ENCODE assay signal across 9 cellular contexts in genomic region chr13:49436890-49437289, GRCh38. TPM values are rescaled to one million over a fixed set of nuclear protein-coding genes. Genes with fewer than 3 reads are reported as not detected.
A peak's percentile ranks its signal among the peaks of the same experiment; 100 is the strongest.
DNase-seq lines count a peak whose midpoint lies in the region; ATAC-seq and TF ChIP-seq lines count a peak whose summit lies in the region.
"Had no signal": no experiment of that assay in that cellular context is flagged by ENCODE, and none has a peak within 500 bp of the region (broad histone marks: within the 10 kb centered on the region; RNA-seq: fewer than 3 reads in every experiment).

No MANE protein-coding gene starts in this region.

- peaks cover 12% of the 10 kb centered on the region for H3K4me1 Mint-ChIP-seq in activated T-helper 1 cell treated with anti-CD3 and anti-CD28 coated beads, Interleukin-12 subunit alpha, Interleukin-12 subunit beta, Interleukin-2, Interleukin-4 antibody, amounts not matched to agents 30 ng/mL and 10 ng/mL and 1 ng/mL, durations not matched to agents 14 hours and 24 hours and 36 hours (ENCODE audit: low read depth)
- peaks cover 2% of the 10 kb centered on the region for H3K4me1 Mint-ChIP-seq in activated naive CD8-positive, alpha-beta T cell treated with anti-CD3 and anti-CD28 coated beads for 36 hours

- peaks cover 5% of the 10 kb centered on the region for H3K36me3 Mint-ChIP-seq in activated T-helper 1 cell treated with anti-CD3 and anti-CD28 coated beads, Interleukin-12 subunit alpha, Interleukin-12 subunit beta, Interleukin-2, Interleukin-4 antibody, amounts not matched to agents 30 ng/mL and 10 ng/mL and 1 ng/mL, durations not matched to agents 14 hours and 24 hours and 36 hours (ENCODE audit: low read depth)
- peaks cover 2% of the 10 kb centered on the region for H3K36me3 Mint-ChIP-seq in activated naive CD8-positive, alpha-beta T cell treated with anti-CD3 and anti-CD28 coated beads for 36 hours

- H3K4me3 Mint-ChIP-seq in activated T-helper 1 cell treated with anti-CD3 and anti-CD28 coated beads, Interleukin-12 subunit alpha, Interleukin-12 subunit beta, Interleukin-2, Interleukin-4 antibody, amounts not matched to agents 30 ng/mL and 10 ng/mL and 1 ng/mL, durations not matched to agents 14 hours and 24 hours and 36 hours = no peak overlapping the region
- no peak overlapping the region for H3K4me3 Mint-ChIP-seq in activated naive CD8-positive, alpha-beta T cell treated with anti-CD3 and anti-CD28 coated beads for 36 hours

- ATAC-seq in GM18868 (IDR thresholded peaks at IDR 0.05; ENCODE audit: unreplicated experiment) = no peak

- no peak overlapping the region for H3K27ac Mint-ChIP-seq in activated T-helper 1 cell treated with anti-CD3 and anti-CD28 coated beads, Interleukin-12 subunit alpha, Interleukin-12 subunit beta, Interleukin-2, Interleukin-4 antibody, amounts not matched to agents 30 ng/mL and 10 ng/mL and 1 ng/mL, durations not matched to agents 14 hours and 24 hours and 36 hours
- no peak overlapping the region for H3K27ac Mint-ChIP-seq in activated naive CD8-positive, alpha-beta T cell treated with anti-CD3 and anti-CD28 coated beads for 36 hours

- no peak overlapping the region for H3K9ac ChIP-seq in colonic mucosa (ENCODE audit: low read depth in 2 of 2, low read length in 2 of 2)

- TF ChIP-seq CTCF in colonic mucosa (IDR thresholded peaks at IDR 0.05) = no peak

- H3K9me3 ChIP-seq in MG63 (no peaks in the 10 kb centered on the region), colonic mucosa (no peaks in the 10 kb centered on the region)
- H3K9me3 ChIP-seq: neutrophil had no signal

- no peaks in the 10 kb centered on the region for H3K27me3 ChIP-seq in MG63
- H3K27me3 ChIP-seq in colonic mucosa = no peaks in the 10 kb centered on the region
- H3K27me3 ChIP-seq: neutrophil had no signal

- peaks cover 3% of the 10 kb centered on the region for H3K27me3 Mint-ChIP-seq in activated T-helper 1 cell treated with anti-CD3 and anti-CD28 coated beads, Interleukin-12 subunit alpha, Interleukin-12 subunit beta, Interleukin-2, Interleukin-4 antibody, amounts not matched to agents 30 ng/mL and 10 ng/mL and 1 ng/mL, durations not matched to agents 14 hours and 24 hours and 36 hours (ENCODE audit: insufficient read depth)
- no peaks in the 10 kb centered on the region for H3K27me3 Mint-ChIP-seq in activated naive CD8-positive, alpha-beta T cell treated with anti-CD3 and anti-CD28 coated beads for 36 hours

- H3K36me3 ChIP-seq in MG63 (peaks cover 4% of the 10 kb centered on the region), colonic mucosa (no peaks in the 10 kb centered on the region)

- no peak overlapping the region for H3K27ac ChIP-seq in colonic mucosa
- H3K27ac ChIP-seq: neutrophil had no signal

- no peak overlapping the region for H3K4me3 ChIP-seq in MG63
- H3K4me3 ChIP-seq in colonic mucosa = no peak overlapping the region

- intact Hi-C loops in colonic mucosa (cut with DNase I) = loop anchor here (5.0 kb wide), 1 partner anchor 135 kb away; no protein-coding TSS in a partner anchor
- intact Hi-C loops in activated T-helper 1 cell treated with anti-CD3 and anti-CD28 coated beads, Interleukin-12 subunit alpha, Interleukin-12 subunit beta, Interleukin-2, Interleukin-4 antibody, amounts not matched to agents 30 ng/mL and 10 ng/mL and 1 ng/mL, durations not matched to agents 14 hours and 24 hours and 36 hours (cut with micrococcal nuclease) = loop anchor here (2.0 kb wide), 1 partner anchor 136 kb away; no protein-coding TSS in a partner anchor

- no peaks in the 10 kb centered on the region for H3K4me1 ChIP-seq in colonic mucosa

- no peaks in the 10 kb centered on the region for H3K9me3 Mint-ChIP-seq in activated T-helper 1 cell treated with anti-CD3 and anti-CD28 coated beads, Interleukin-12 subunit alpha, Interleukin-12 subunit beta, Interleukin-2, Interleukin-4 antibody, amounts not matched to agents 30 ng/mL and 10 ng/mL and 1 ng/mL, durations not matched to agents 14 hours and 24 hours and 36 hours
- no peaks in the 10 kb centered on the region for H3K9me3 Mint-ChIP-seq in activated naive CD8-positive, alpha-beta T cell treated with anti-CD3 and anti-CD28 coated beads for 36 hours

- DNase-seq in AG08395 (ENCODE audit: low spot score) (peak; percentile 45), MG63 (peak; percentile 8), dermis microvascular lymphatic vessel endothelial cell (ENCODE audit: low read depth in 2 of 2) (peak; percentile 12 to 29), lung microvascular endothelial cell (ENCODE audit: low read depth in 2 of 2) (peak; percentile 35 to 50), colonic mucosa (no peak)
- no peak for DNase-seq in activated T-helper 1 cell treated with anti-CD3 and anti-CD28 coated beads, Interleukin-12 subunit alpha, Interleukin-12 subunit beta, Interleukin-2, Interleukin-4 antibody, amounts not matched to agents 30 ng/mL and 10 ng/mL and 1 ng/mL, durations not matched to agents 14 hours and 24 hours and 36 hours (ENCODE audit: low spot score)
- no peak for DNase-seq in activated naive CD8-positive, alpha-beta T cell treated with anti-CD3 and anti-CD28 coated beads for 36 hours

RNA-seq across cellular contexts. Expression of gene CAB39L, which starts 7.0 kb away (rescaled TPM):
- total RNA-seq in MG63 (2014; rRNA removed; shearing (Covaris generic); ENCODE audit: low replicate concordance) = 5.4 and 11.6 TPM in 2 replicates
- 5.3 and 7.8 TPM in 2 replicates for total RNA-seq in dermis microvascular lymphatic vessel endothelial cell
- 6.2 and 6.3 TPM in 2 replicates for total RNA-seq in lung microvascular endothelial cell
- total RNA-seq in colonic mucosa = 10 to 100 TPM in 1 of 2 donors, 1 to 10 TPM in 1; 6.1 to 14.5 TPM
- total RNA-seq in activated T-helper 1 cell treated with anti-CD3 and anti-CD28 coated beads, Interleukin-12 subunit alpha, Interleukin-12 subunit beta, Interleukin-2, Interleukin-4 antibody, amounts not matched to agents 30 ng/mL and 10 ng/mL and 1 ng/mL, durations not matched to agents 14 hours and 24 hours and 36 hours = 7.0 and 7.1 TPM in 2 replicates
- total RNA-seq in activated naive CD8-positive, alpha-beta T cell treated with anti-CD3 and anti-CD28 coated beads for 36 hours = 1 to 10 TPM; 3.1 to 3.2 TPM

RNA-seq across cellular contexts. Expression of gene SETDB2, which starts 7.2 kb away (rescaled TPM):
- 1.6 and 4.9 TPM in 2 replicates for total RNA-seq in MG63 (2014; rRNA removed; shearing (Covaris generic); ENCODE audit: low replicate concordance)
- total RNA-seq in dermis microvascular lymphatic vessel endothelial cell (4.4 and 5.8 TPM in 2 replicates), lung microvascular endothelial cell (3.5 and 6.3 TPM in 2 replicates), colonic mucosa (1 to 10 TPM; 7.7 to 9.5 TPM)
- 13.0 and 14.6 TPM in 2 replicates for total RNA-seq in activated T-helper 1 cell treated with anti-CD3 and anti-CD28 coated beads, Interleukin-12 subunit alpha, Interleukin-12 subunit beta, Interleukin-2, Interleukin-4 antibody, amounts not matched to agents 30 ng/mL and 10 ng/mL and 1 ng/mL, durations not matched to agents 14 hours and 24 hours and 36 hours
- 10 to 100 TPM; 11.1 to 11.3 TPM for total RNA-seq in activated naive CD8-positive, alpha-beta T cell treated with anti-CD3 and anti-CD28 coated beads for 36 hours

RNA-seq across cellular contexts. Expression of gene PHF11, which starts 58.9 kb away (rescaled TPM):
- total RNA-seq in MG63 (2014; rRNA removed; shearing (Covaris generic); ENCODE audit: low replicate concordance) = 14.6 and 21.5 TPM in 2 replicates
- total RNA-seq in dermis microvascular lymphatic vessel endothelial cell (8.7 and 10.2 TPM in 2 replicates), lung microvascular endothelial cell (7.3 and 8.1 TPM in 2 replicates), colonic mucosa (10 to 100 TPM; 20.3 to 24.1 TPM)
- 66.0 and 68.0 TPM in 2 replicates for total RNA-seq in activated T-helper 1 cell treated with anti-CD3 and anti-CD28 coated beads, Interleukin-12 subunit alpha, Interleukin-12 subunit beta, Interleukin-2, Interleukin-4 antibody, amounts not matched to agents 30 ng/mL and 10 ng/mL and 1 ng/mL, durations not matched to agents 14 hours and 24 hours and 36 hours
- total RNA-seq in activated naive CD8-positive, alpha-beta T cell treated with anti-CD3 and anti-CD28 coated beads for 36 hours = 10 to 100 TPM; 53.6 to 61.5 TPM

Comparison
In these comparisons a context has a peak if more than half of its experiments do, and no peak if none do; other contexts are left out.
1. DNase-seq: peak in AG08395 (single experiment), MG63 (single experiment), dermis microvascular lymphatic vessel endothelial cell (2 of 2) and lung microvascular endothelial cell (2 of 2); none in colonic mucosa (single experiment), activated T-helper 1 cell treated with anti-CD3 and anti-CD28 coated beads, Interleukin-12 subunit alpha, Interleukin-12 subunit beta, Interleukin-2, Interleukin-4 antibody, amounts not matched to agents 30 ng/mL and 10 ng/mL and 1 ng/mL, durations not matched to agents 14 hours and 24 hours and 36 hours (single experiment) and activated naive CD8-positive, alpha-beta T cell treated with anti-CD3 and anti-CD28 coated beads for 36 hours (single experiment).